In genomic region chr20:53142651-53143177, GRCh38 we compare ENCODE assay signal across 14 cellular contexts.
"Had no signal": no experiment of that assay in that cellular context is flagged by ENCODE, and none has a peak within 500 bp of the region (broad histone marks: within the 10 kb centered on the region; RNA-seq: fewer than 3 reads in every experiment).

No MANE protein-coding gene starts in this region.

- H3K4me1 ChIP-seq: ascending aorta, suprapubic skin had no signal

- H3K9ac ChIP-seq: neural progenitor cell had no signal

- H3K27me3 ChIP-seq: ascending aorta, hepatocyte, neural progenitor cell, ovary, suprapubic skin, upper lobe of left lung had no signal

- H3K79me2 ChIP-seq: hepatocyte had no signal

- H3K36me3 ChIP-seq: ascending aorta, neural progenitor cell, ovary, suprapubic skin, upper lobe of left lung had no signal

- H3K27ac ChIP-seq: ascending aorta, hepatocyte, neural progenitor cell, ovary, suprapubic skin, upper lobe of left lung, VCaP had no signal

- H3K9me3 ChIP-seq: ascending aorta, ovary, suprapubic skin, upper lobe of left lung had no signal

- H3K4me2 ChIP-seq: hepatocyte, neural progenitor cell had no signal

- DNase-seq: activated CD4-positive, alpha-beta T cell treated with anti-CD3 and anti-CD28 coated beads, Interleukin-2, amount 50 U/mL, for 48 hours; activated naive CD4-positive, alpha-beta T cell treated with anti-CD3 and anti-CD28 coated beads for 36 hours; activated naive CD8-positive, alpha-beta T cell treated with anti-CD3 and anti-CD28 coated beads, Interleukin-2, amount 50 U/mL, for 24 hours; islet precursor cell; naive B cell; ovary; small intestine; upper lobe of left lung had no signal

- H3K4me3 ChIP-seq: ascending aorta, hepatocyte, neural progenitor cell, ovary, suprapubic skin, upper lobe of left lung had no signal

- FAIRE-seq: endometrium, small intestine had no signal

- H2AFZ ChIP-seq: hepatocyte, neural progenitor cell had no signal
